In genomic region chr2:70995227-70995729, GRCh38 we compare ENCODE assay signal across 8 cellular contexts. TPM values are rescaled to one million over a fixed set of nuclear protein-coding genes. Genes with fewer than 3 reads are reported as not detected.
DNase-seq lines count a peak whose midpoint lies in the region; TF ChIP-seq lines count a peak whose summit lies in the region.

No MANE protein-coding gene starts in this region.

- DNase-seq in SIG-M5 treated with dmso at 0.1 percent for 504 hours (lab: John Stamatoyannopoulos, UW; ENCODE audit: unreplicated experiment) (peak; percentile 58), SIG-M5 (lab: John Stamatoyannopoulos, UW) (no peak), HFFc6 (peak; percentile 20), NB4 (ENCODE audit: low read depth) (peak; percentile 74), WERI-Rb-1 (peak; percentile 76), ecto neural progenitor cell (ENCODE audit: low spot score) (peak; percentile 66), medulla oblongata (ENCODE audit: extremely low spot score) (peak; percentile 40)

- TF ChIP-seq CTCF in HFFc6 (IDR thresholded peaks at IDR 0.05) (no peak), NB4 (IDR thresholded peaks at IDR 0.05; ENCODE audit: low read depth, low read length) (peak; percentile 43), WERI-Rb-1 (IDR thresholded peaks at IDR 0.05; ENCODE audit: low read depth, low read length) (peak; percentile 60)

- H3K27me3 Mint-ChIP-seq in HFFc6 (ENCODE audit: insufficient read depth), result no peaks in the 10 kb centered on the region

- H3K9me3 Mint-ChIP-seq in HFFc6, result no peaks in the 10 kb centered on the region

- peaks cover 4% of the 10 kb centered on the region; the same call in 1 of the 2 replicates for H3K36me3 Mint-ChIP-seq in HFFc6 (ENCODE audit: low read depth)

- H3K4me1 ChIP-seq in stomach smooth muscle (ENCODE audit: control insufficient read depth, insufficient read depth, low read length), result peaks cover 25% of the 10 kb centered on the region

- peak overlapping the region; percentile 86 for H3K4me3 Mint-ChIP-seq in HFFc6

- H3K27ac Mint-ChIP-seq in HFFc6, result no peak overlapping the region

- peaks cover 32% of the 10 kb centered on the region for H3K36me3 ChIP-seq in WERI-Rb-1
- H3K36me3 ChIP-seq in stomach smooth muscle (ENCODE audit: control insufficient read depth in 2 of 2, insufficient read depth in 2 of 2, low read length in 2 of 2), result peaks cover 6 to 17% of the 10 kb centered on the region in 2 donors

- peak overlapping the region; percentile 75 for H3K4me3 ChIP-seq in NB4 (ENCODE audit: low read depth, low read length)
- H3K4me3 ChIP-seq in WERI-Rb-1 (ENCODE audit: low read depth, low read length), result peak overlapping the region; percentile 93
- peak overlapping the region; percentile 85 to 93 for H3K4me3 ChIP-seq in stomach smooth muscle (ENCODE audit: low read length in 2 of 2)

- H3K4me1 Mint-ChIP-seq in HFFc6 (ENCODE audit: low read depth), result peaks cover 27% of the 10 kb centered on the region

- H3K9me3 ChIP-seq in WERI-Rb-1 (ENCODE audit: severe bottlenecking), result no peaks in the 10 kb centered on the region
- no peaks in the 10 kb centered on the region for H3K9me3 ChIP-seq in stomach smooth muscle (ENCODE audit: control insufficient read depth in 2 of 2, low read length in 2 of 2)

- no peak for TF ChIP-seq POLR2A in NB4 (IDR thresholded peaks at IDR 0.05; ENCODE audit: extremely low read depth, insufficient read length)

- peak overlapping the region; percentile 64 to 71 for H3K9ac ChIP-seq in stomach smooth muscle (ENCODE audit: low read length in 2 of 2)

- H3K27me3 ChIP-seq in WERI-Rb-1 (ENCODE audit: insufficient read depth, low read depth, severe bottlenecking) (no peaks in the 10 kb centered on the region), stomach smooth muscle (ENCODE audit: control insufficient read depth in 1 of 2, insufficient read depth in 2 of 2, low read length in 2 of 2) (no peaks in the 10 kb centered on the region)

- H3K27ac ChIP-seq in WERI-Rb-1 (peak overlapping the region; percentile 55), stomach smooth muscle (ENCODE audit: low read length) (no peak overlapping the region)

RNA-seq across cellular contexts. Expression of gene TEX261, which starts 0.6 kb away (rescaled TPM):
- total RNA-seq in HFFc6 (2021; fragmentation: NEBNext Ultra II Directional; extraction: Animal tissue kit (Norgen Biotek cat#: 25700)), result 100 to 1,000 TPM in 3 of 6 experiments, 10 to 100 TPM in 3; 91.6 to 129 (median 103) TPM

RNA-seq across cellular contexts. Expression of gene ANKRD53, which starts 16.8 kb away (rescaled TPM):
- 1 to 10 TPM in 3 of 6 experiments, under 1 TPM in 3; 0.64 to 1.1 (median 0.85) TPM for total RNA-seq in HFFc6 (2021; fragmentation: NEBNext Ultra II Directional; extraction: Animal tissue kit (Norgen Biotek cat#: 25700))

RNA-seq across cellular contexts. Expression of gene ATP6V1B1, which starts 59.6 kb away (rescaled TPM):
- under 1 TPM in 3 of 6 experiments, not detected in 3; 0.22 to 0.66 (median 0.57) TPM for total RNA-seq in HFFc6 (2021; fragmentation: NEBNext Ultra II Directional; extraction: Animal tissue kit (Norgen Biotek cat#: 25700))
